In genomic region chr6:40743690-40744446, GRCh38 we compare ENCODE assay signal across 23 cellular contexts.
DNase-seq lines count a peak whose midpoint lies in the region; ATAC-seq and TF ChIP-seq lines count a peak whose summit lies in the region.
"Had no signal": no experiment of that assay in that cellular context is flagged by ENCODE, and none has a peak within 500 bp of the region (broad histone marks: within the 10 kb centered on the region; RNA-seq: fewer than 3 reads in every experiment).

No MANE protein-coding gene starts in this region.

- H3K4me1 ChIP-seq in ES-I3 (ENCODE audit: insufficient read depth, low read length) = no peaks in the 10 kb centered on the region
- peaks cover 0 to 2% of the 10 kb centered on the region in 2 donors for H3K4me1 ChIP-seq in neuronal stem cell (ENCODE audit: control insufficient read depth in 2 of 2, insufficient read depth in 1 of 2, low read depth in 1 of 2, low read length in 2 of 2)

- peak overlapping the region; percentile 10; the same call in 1 of the 2 replicates for H3K9ac ChIP-seq in ES-I3 (ENCODE audit: low read depth, low read length)
- no peak overlapping the region for H3K9ac ChIP-seq in neuronal stem cell (ENCODE audit: low read depth, low read length, poor library complexity)

- H3K4me1 Mint-ChIP-seq in nephron progenitor cell = peaks cover 4% of the 10 kb centered on the region
- H3K4me1 Mint-ChIP-seq: IgD-negative memory B cell had no signal

- no peaks in the 10 kb centered on the region for H3K79me1 ChIP-seq in neuronal stem cell (ENCODE audit: low read depth, low read length)

- peak overlapping the region; percentile 57 for H2AK5ac ChIP-seq in neuronal stem cell (ENCODE audit: low read depth, low read length)

- H3K9me3 Mint-ChIP-seq in nephron progenitor cell = no peaks in the 10 kb centered on the region
- H3K9me3 Mint-ChIP-seq: CD8-positive, alpha-beta T cell had no signal

- H2AFZ ChIP-seq in neuronal stem cell (ENCODE audit: low read length) = no peak overlapping the region

- H3K4me3 ChIP-seq in neuronal stem cell (ENCODE audit: low read length in 2 of 2) = no peak overlapping the region

- no peak overlapping the region for H3K23ac ChIP-seq in neuronal stem cell (ENCODE audit: low read depth, low read length, poor library complexity)

- peak overlapping the region; percentile 33 for H4K8ac ChIP-seq in neuronal stem cell (ENCODE audit: low read depth, low read length)

- H2BK12ac ChIP-seq in neuronal stem cell (ENCODE audit: low read length) = no peak overlapping the region

- no peaks in the 10 kb centered on the region for H3K36me3 Mint-ChIP-seq in nephron progenitor cell (ENCODE audit: low read depth)
- H3K36me3 Mint-ChIP-seq: CD8-positive, alpha-beta T cell; IgD-negative memory B cell had no signal

- no peak for ATAC-seq in HG02852 (IDR thresholded peaks at IDR 0.05; ENCODE audit: unreplicated experiment)
- ATAC-seq: CD8-positive, alpha-beta T cell had no signal

- no peak overlapping the region for H3K27ac ChIP-seq in neuronal stem cell (replicated peaks; ENCODE audit: low read length)

- H2BK5ac ChIP-seq in neuronal stem cell (ENCODE audit: low read length) = no peak overlapping the region

- no peak overlapping the region for H2BK120ac ChIP-seq in neuronal stem cell (ENCODE audit: low read depth, low read length)

- H3K14ac ChIP-seq in neuronal stem cell (ENCODE audit: low read length) = no peak overlapping the region

- H3K18ac ChIP-seq in neuronal stem cell (ENCODE audit: low read length) = peak overlapping the region; percentile 33

- TF ChIP-seq CTCF in nephron progenitor cell (IDR thresholded peaks at IDR 0.05) = no peak

- no peak overlapping the region for H3K27ac Mint-ChIP-seq in nephron progenitor cell
- H3K27ac Mint-ChIP-seq: CD8-positive, alpha-beta T cell; IgD-negative memory B cell had no signal

- H3K4me2 ChIP-seq in neuronal stem cell (ENCODE audit: insufficient read depth, low read length, poor library complexity, severe bottlenecking) = no peak overlapping the region

- no CpG with 5 or more reads among the region's 17 CpGs for WGBS in neuronal stem cell (ENCODE audit: extremely low coverage in 2 of 2, insufficient read length in 2 of 2, insufficient replicate concordance in 1 of 2), 2 donors

- TF ChIP-seq POLR2A in erythroblast (IDR thresholded peaks at IDR 0.05; ENCODE audit: low read length) = no peak

- H3K4me3 Mint-ChIP-seq in nephron progenitor cell = no peak overlapping the region
- H3K4me3 Mint-ChIP-seq: CD8-positive, alpha-beta T cell; IgD-negative memory B cell had no signal

- no peaks in the 10 kb centered on the region for H3K27me3 ChIP-seq in neuronal stem cell (ENCODE audit: control insufficient read depth in 3 of 3, insufficient read depth in 3 of 3, low read depth in 1 of 3, low read length in 3 of 3)

- H2BK15ac ChIP-seq in neuronal stem cell (ENCODE audit: low read length) = no peak overlapping the region

- DNase-seq in SK-MEL-5 (ENCODE audit: low read depth, low spot score) (peak; percentile 9), erythroblast (lab: John Stamatoyannopoulos, UW) (peak; percentile 5 to 8), neuronal stem cell (ENCODE audit: low spot score) (no peak), nephron progenitor cell (no peak), T-helper 1 cell (no peak), DMS 273 treated with DMSO at 0.1 percent for 48 hours (lab: John Stamatoyannopoulos, UW) (no peak)
- DNase-seq: 8988T; AML-193; C1 segment of cervical spinal cord; CD8-positive, alpha-beta T cell; DMS153; Kasumi-1; NCI-H1694; NCI-H2081; NCI-H2171; NCI-H345; NCI-H524; NCI-H774; NK-92 treated with Interleukin-12 subunit alpha and Interleukin-12 subunit beta, amount 100 ng/mL, for 24 hours; SIG-M5 had no signal

- peaks cover 33% of the 10 kb centered on the region for H3K27me3 Mint-ChIP-seq in nephron progenitor cell (ENCODE audit: low read depth, poor library complexity)

- in situ Hi-C loops in SK-MEL-5 (cut with HindIII; ENCODE audit: low pct_unique_long_range_greater_than_20kb, low sequenced_read_pairs) = no loop called here

- H3K9me3 ChIP-seq in ES-I3 (ENCODE audit: control insufficient read depth, insufficient read depth, low read length) = no peaks in the 10 kb centered on the region
- no peaks in the 10 kb centered on the region for H3K9me3 ChIP-seq in neuronal stem cell (replicated peaks in 1 of 2; ENCODE audit: control insufficient read depth in 2 of 2, insufficient read depth in 1 of 2, low read depth in 1 of 2, low read length in 2 of 2)

- peak overlapping the region; percentile 39 for H3K4ac ChIP-seq in neuronal stem cell (ENCODE audit: low read length)

- no peak overlapping the region for H4K91ac ChIP-seq in neuronal stem cell (ENCODE audit: low read depth, low read length, poor library complexity)

- H3K36me3 ChIP-seq in ES-I3 (ENCODE audit: insufficient read depth, low read length) (no peaks in the 10 kb centered on the region), neuronal stem cell (replicated peaks in 1 of 2; ENCODE audit: control insufficient read depth in 2 of 2, insufficient read depth in 2 of 2, low read length in 2 of 2) (no peaks in the 10 kb centered on the region)

Comparison
In these comparisons a context has a peak if more than half of its experiments do, and no peak if none do; other contexts are left out.
1. DNase-seq: peak in SK-MEL-5 (single experiment) and erythroblast (2 of 2); none in neuronal stem cell (single experiment), nephron progenitor cell (single experiment), T-helper 1 cell (0 of 5) and DMS 273 treated with DMSO at 0.1 percent for 48 hours (single experiment).